Comparison of ENCODE assay signal across 27 cellular contexts in genomic region chr2:119645173-119645846, GRCh38. TPM values are rescaled to one million over a fixed set of nuclear protein-coding genes. Genes with fewer than 3 reads are reported as not detected.
DNase-seq lines count a peak whose midpoint lies in the region; ATAC-seq, FAIRE-seq and TF ChIP-seq lines count a peak whose summit lies in the region.
"Had no signal": no experiment of that assay in that cellular context is flagged by ENCODE, and none has a peak within 500 bp of the region (broad histone marks: within the 10 kb centered on the region; RNA-seq: fewer than 3 reads in every experiment).

No MANE protein-coding gene starts in this region.

- H3K27ac Mint-ChIP-seq in Caco-2 (ENCODE audit: unreplicated experiment): no peak overlapping the region
- H3K27ac Mint-ChIP-seq in activated T-helper 2 cell treated with anti-CD3 and anti-CD28 coated beads, Interferon-gamma antibody, Interleukin-2, Interleukin-4, amounts not matched to agents 10 μg/mL and 5 μg/mL and 100 μg/mL, durations not matched to agents 14 hours and 24 hours and 36 hours: no peak overlapping the region
- H3K27ac Mint-ChIP-seq: activated naive CD4-positive, alpha-beta T cell treated with anti-CD3 and anti-CD28 coated beads for 36 hours; memory B cell; stimulated activated effector memory CD8-positive, alpha-beta T cell treated with anti-CD3 and anti-CD28 coated beads, Interleukin-12 subunit alpha, Interleukin-12 subunit beta, amount 100 ng/mL, for 72 hours; T-helper 1 cell treated with Interleukin-12 subunit alpha and Interleukin-12 subunit beta and Interleukin-4 antibody, amounts not matched to agents 30 μg/mL and 1 μg/mL, for 36 hours had no signal

- ATAC-seq in K562: no peak
- ATAC-seq in GM21529 (IDR thresholded peaks at IDR 0.05; ENCODE audit: unreplicated experiment): no peak
- ATAC-seq: GM12878; Panc1; stimulated activated effector memory CD8-positive, alpha-beta T cell treated with anti-CD3 and anti-CD28 coated beads, Interleukin-12 subunit alpha, Interleukin-12 subunit beta, amount 100 ng/mL, for 72 hours had no signal

- TF ChIP-seq CTCF in K562 (IDR thresholded peaks at IDR 0.05 in 2 of 3, conservative IDR thresholded peaks at IDR 0.05 in 1 of 3; ENCODE audit: insufficient read depth in 2 of 3, low read depth in 1 of 3, low read length in 3 of 3) (no peak), Caco-2 (IDR thresholded peaks at IDR 0.05; ENCODE audit: insufficient read depth in 1 of 2, low read depth in 1 of 2, low read length in 1 of 2, severe bottlenecking in 1 of 2, unreplicated experiment in 1 of 2) (no peak)

- no peak overlapping the region for H3K4me3 Mint-ChIP-seq in Caco-2 (ENCODE audit: unreplicated experiment)
- H3K4me3 Mint-ChIP-seq in activated T-helper 2 cell treated with anti-CD3 and anti-CD28 coated beads, Interferon-gamma antibody, Interleukin-2, Interleukin-4, amounts not matched to agents 10 μg/mL and 5 μg/mL and 100 μg/mL, durations not matched to agents 14 hours and 24 hours and 36 hours (ENCODE audit: low read depth): no peak overlapping the region
- H3K4me3 Mint-ChIP-seq: activated naive CD4-positive, alpha-beta T cell treated with anti-CD3 and anti-CD28 coated beads for 36 hours; memory B cell; stimulated activated effector memory CD8-positive, alpha-beta T cell treated with anti-CD3 and anti-CD28 coated beads, Interleukin-12 subunit alpha, Interleukin-12 subunit beta, amount 100 ng/mL, for 72 hours; T-helper 1 cell treated with Interleukin-12 subunit alpha and Interleukin-12 subunit beta and Interleukin-4 antibody, amounts not matched to agents 30 μg/mL and 1 μg/mL, for 36 hours had no signal

- no peak for TF ChIP-seq EP300 in K562 (IDR thresholded peaks at IDR 0.05; ENCODE audit: low read length)

- peaks cover 13% of the 10 kb centered on the region for H3K27me3 Mint-ChIP-seq in Caco-2 (ENCODE audit: insufficient read depth, unreplicated experiment)
- peaks cover 15% of the 10 kb centered on the region for H3K27me3 Mint-ChIP-seq in activated T-helper 2 cell treated with anti-CD3 and anti-CD28 coated beads, Interferon-gamma antibody, Interleukin-2, Interleukin-4, amounts not matched to agents 10 μg/mL and 5 μg/mL and 100 μg/mL, durations not matched to agents 14 hours and 24 hours and 36 hours (ENCODE audit: low read depth)
- H3K27me3 Mint-ChIP-seq: IgD-negative memory B cell had no signal

- H3K9me3 ChIP-seq in K562 (replicated peaks; ENCODE audit: control insufficient read depth, insufficient read depth, low read depth, low read length) (no peaks in the 10 kb centered on the region), Caco-2 (0 out of 2 replicates have a peak, but pooled peaks cover 3% of the 10 kb centered on the region)
- H3K9me3 ChIP-seq: MG63, SJCRH30, uterus had no signal

- no peak overlapping the region for H3K27ac ChIP-seq in K562 (ENCODE audit: extremely low read depth, low read depth, low read length)
- H3K27ac ChIP-seq: C4-2B, SJCRH30, skin epidermis, uterus had no signal

- H3K9ac ChIP-seq in K562 (ENCODE audit: insufficient read depth in 1 of 2, low read depth in 2 of 2, low read length in 2 of 2): no peak overlapping the region

- no peaks in the 10 kb centered on the region for H3K9me3 Mint-ChIP-seq in Caco-2 (ENCODE audit: unreplicated experiment)
- no peaks in the 10 kb centered on the region for H3K9me3 Mint-ChIP-seq in activated T-helper 2 cell treated with anti-CD3 and anti-CD28 coated beads, Interferon-gamma antibody, Interleukin-2, Interleukin-4, amounts not matched to agents 10 μg/mL and 5 μg/mL and 100 μg/mL, durations not matched to agents 14 hours and 24 hours and 36 hours
- H3K9me3 Mint-ChIP-seq: activated naive CD4-positive, alpha-beta T cell treated with anti-CD3 and anti-CD28 coated beads for 36 hours; memory B cell; stimulated activated effector memory CD8-positive, alpha-beta T cell treated with anti-CD3 and anti-CD28 coated beads, Interleukin-12 subunit alpha, Interleukin-12 subunit beta, amount 100 ng/mL, for 72 hours; T-helper 1 cell treated with Interleukin-12 subunit alpha and Interleukin-12 subunit beta and Interleukin-4 antibody, amounts not matched to agents 30 μg/mL and 1 μg/mL, for 36 hours had no signal

- H3K36me3 ChIP-seq in K562 (ENCODE audit: control insufficient read depth, insufficient read depth, low read length) (no peaks in the 10 kb centered on the region), Caco-2 (ENCODE audit: control insufficient read depth, insufficient read depth, low read length) (no peaks in the 10 kb centered on the region)
- H3K36me3 ChIP-seq: MG63, SJCRH30, uterus had no signal

- no peaks in the 10 kb centered on the region for H3K9me1 ChIP-seq in K562 (ENCODE audit: control insufficient read depth, insufficient read depth, low read length)

- H4K20me1 ChIP-seq in K562 (replicated peaks; ENCODE audit: control insufficient read depth, insufficient read depth, low read length): no peaks in the 10 kb centered on the region

- no peak overlapping the region for H3K4me2 ChIP-seq in K562 (ENCODE audit: insufficient read depth, low read length)

- peaks cover 5% of the 10 kb centered on the region for H3K4me1 Mint-ChIP-seq in Caco-2 (ENCODE audit: low read depth, unreplicated experiment)
- H3K4me1 Mint-ChIP-seq in activated T-helper 2 cell treated with anti-CD3 and anti-CD28 coated beads, Interferon-gamma antibody, Interleukin-2, Interleukin-4, amounts not matched to agents 10 μg/mL and 5 μg/mL and 100 μg/mL, durations not matched to agents 14 hours and 24 hours and 36 hours (ENCODE audit: low read depth): peaks cover 2% of the 10 kb centered on the region
- H3K4me1 Mint-ChIP-seq: stimulated activated effector memory CD8-positive, alpha-beta T cell treated with anti-CD3 and anti-CD28 coated beads, Interleukin-12 subunit alpha, Interleukin-12 subunit beta, amount 100 ng/mL, for 72 hours had no signal

- no peak for TF ChIP-seq RAD21 in K562 (CRISPR knock-in tag; conservative IDR thresholded peaks at IDR 0.05 in 1 of 2, IDR thresholded peaks at IDR 0.05 in 1 of 2)

- POLR2A ChIA-PET in K562 (lab: Yijun Ruan, JAX) (no interaction called here), Caco-2 (lab: Charles Lee) (no interaction called here)

- no peaks in the 10 kb centered on the region for H3K79me2 ChIP-seq in K562 (ENCODE audit: control insufficient read depth, insufficient read depth, low read length)

- no peak for FAIRE-seq in K562 (lab: Jason Lieb, UNC)
- FAIRE-seq: GM12878 had no signal

- DNase-seq in DMS 273 (lab: John Stamatoyannopoulos, UW; ENCODE audit: unreplicated experiment) (peak; percentile 44), LoVo (ENCODE audit: low spot score) (peak; percentile 8), K562 (ENCODE audit: extremely low read depth in 1 of 4, low spot score in 3 of 4) (no peak), glomerular endothelial cell (ENCODE audit: extremely low read depth, low read depth, low spot score) (peak; percentile 83), Caco-2 (no peak), NCI-H1092 (lab: John Stamatoyannopoulos, UW) (no peak)
- no peak for DNase-seq in activated T-helper 2 cell treated with anti-CD3 and anti-CD28 coated beads, Interferon-gamma antibody, Interleukin-2, Interleukin-4, amounts not matched to agents 10 μg/mL and 5 μg/mL and 100 μg/mL, durations not matched to agents 14 hours and 24 hours and 36 hours (ENCODE audit: low spot score)
- DNase-seq: activated CD4-positive, alpha-beta T cell treated with anti-CD3 and anti-CD28 coated beads for 4 hours; activated naive CD4-positive, alpha-beta T cell treated with anti-CD3 and anti-CD28 coated beads for 36 hours; activated T-cell treated with anti-CD3 and anti-CD28 coated beads, Interleukin-2, amount 50 U/mL, for 48 hours; anterior cingulate cortex; effector CD8-positive, alpha-beta T cell; MG63; NCI-H1694; NCI-H446 treated with DMSO at 0.1 percent for 48 hours; stimulated activated CD4-positive, alpha-beta T cell treated with anti-CD3 and anti-CD28 coated beads, Interleukin-1b, Interleukin-23, amount 100 ng/mL, for 48 hours; uterus had no signal

- no peaks in the 10 kb centered on the region for H3K36me3 Mint-ChIP-seq in Caco-2 (ENCODE audit: insufficient read depth, unreplicated experiment)
- no peaks in the 10 kb centered on the region for H3K36me3 Mint-ChIP-seq in activated T-helper 2 cell treated with anti-CD3 and anti-CD28 coated beads, Interferon-gamma antibody, Interleukin-2, Interleukin-4, amounts not matched to agents 10 μg/mL and 5 μg/mL and 100 μg/mL, durations not matched to agents 14 hours and 24 hours and 36 hours (ENCODE audit: low read depth)
- H3K36me3 Mint-ChIP-seq: IgD-negative memory B cell; stimulated activated effector memory CD8-positive, alpha-beta T cell treated with anti-CD3 and anti-CD28 coated beads, Interleukin-12 subunit alpha, Interleukin-12 subunit beta, amount 100 ng/mL, for 72 hours had no signal

- H3K27me3 ChIP-seq in K562 (ENCODE audit: control insufficient read depth in 2 of 2, insufficient read depth in 2 of 2, low read length in 2 of 2) (peaks cover 8 to 31% of the 10 kb centered on the region in 2 experiments), Caco-2 (replicated peaks; ENCODE audit: control insufficient read depth, insufficient read depth, low read length) (peaks cover 1% of the 10 kb centered on the region; the same call in 1 of the 2 replicates)
- H3K27me3 ChIP-seq: MG63, SJCRH30, uterus had no signal

- CTCF ChIA-PET in K562 (lab: Yijun Ruan, JAX; ENCODE audit: low intra/inter-chr PET ratio): no interaction called here
- CTCF ChIA-PET in Caco-2 (lab: Charles Lee): no interaction called here

- 3% methylated on average over 3 of the region's 3 CpGs for WGBS in K562 (ENCODE audit: insufficient coverage, low coverage, missing lambda C conversion rate)

- H3K4me1 ChIP-seq in K562 (replicated peaks in 1 of 2; ENCODE audit: control insufficient read depth in 2 of 2, insufficient read depth in 2 of 2, low read length in 2 of 2) (no peaks in the 10 kb centered on the region), Caco-2 (no peaks in the 10 kb centered on the region)
- H3K4me1 ChIP-seq: SJCRH30, uterus had no signal

- no peak overlapping the region for H3K4me3 ChIP-seq in K562
- no peak overlapping the region for H3K4me3 ChIP-seq in Caco-2 (ENCODE audit: low read depth, low read length)
- H3K4me3 ChIP-seq: GM12878, MG63, SJCRH30, skin epidermis, uterus had no signal

- no peak overlapping the region for H2AFZ ChIP-seq in K562 (ENCODE audit: low read depth, low read length)

- in situ Hi-C loops in K562 (cut with MboI): no loop called here

- intact Hi-C loops in K562 (cut with micrococcal nuclease) (no loop called here), Caco-2 (cut with micrococcal nuclease; ENCODE audit: unreplicated experiment) (no loop called here)
- intact Hi-C loops in activated T-helper 2 cell treated with anti-CD3 and anti-CD28 coated beads, Interferon-gamma antibody, Interleukin-2, Interleukin-4, amounts not matched to agents 10 μg/mL and 5 μg/mL and 100 μg/mL, durations not matched to agents 14 hours and 24 hours and 36 hours (cut with micrococcal nuclease): no loop called here

- no TSS peak for BruUV-seq in K562 (replicated peaks; lab: Mats Ljungman, UMichigan)
- BruUV-seq in Caco-2 (replicated peaks; lab: Mats Ljungman, UMichigan): no TSS peak

- TF ChIP-seq POLR2A in K562 (conservative IDR thresholded peaks at IDR 0.05): no peak

RNA-seq across cellular contexts. Expression of gene TMEM177, which starts 33.7 kb away (rescaled TPM):
- total RNA-seq in K562 (2011; cell fraction: chromatin; rRNA removed; ENCODE audit: low replicate concordance): 17.3 and 28.8 TPM in 2 replicates
- total RNA-seq in K562 (2011; cell fraction: nucleolus; rRNA removed): 25.7 and 32.4 TPM in 2 replicates
- 25.3 and 32.2 TPM in 2 replicates for total RNA-seq in K562 (2011; cell fraction: nucleoplasm; rRNA removed)
- total RNA-seq in K562 (2014; rRNA removed) (31.3 and 42.7 TPM in 2 replicates), K562 (2014; rRNA removed; fragmentation: Illumina TruSeq; extraction: Trizol) (12.9 and 19.4 TPM in 2 replicates), K562 (2015; rRNA removed; fragmentation: Illumina TruSeq; extraction: Trizol) (26.5 and 29.7 TPM in 2 replicates), K562 (2021) (30.8 and 31.6 TPM in 2 replicates), glomerular endothelial cell (12.3 and 15.9 TPM in 2 replicates), Caco-2 (2022) (35.7 and 36.7 TPM in 2 replicates)
- polyA plus RNA-seq in K562 (2011; rRNA removed) (19.1 and 22.2 TPM in 2 replicates), K562 (2014; fragmentation: Illumina TruSeq; extraction: Trizol) (30.2 and 31.8 TPM in 2 replicates), K562 (2014; fragmentation: Nextera tagmentation; extraction: Ambion mirVana) (10 to 100 TPM in 1 of 2 experiments, 1 to 10 TPM in 1; 9.1 to 18.7 TPM), K562 (2014; rRNA removed) (39.9 and 40.5 TPM in 2 replicates)
- polyA plus RNA-seq in K562 (2011; cell fraction: cytosol; rRNA removed): 29.8 and 77.4 TPM in 2 replicates
- 18.2 and 29.2 TPM in 2 replicates for polyA plus RNA-seq in K562 (2011; cell fraction: nucleus; rRNA removed)
- polyA plus RNA-seq in K562 (2012): 17.6 and 24.9 TPM in 2 replicates
- 10.4 and 14.1 TPM in 2 replicates for polyA minus RNA-seq in K562 (2011; rRNA and poly(A)+ RNA removed)
- polyA minus RNA-seq in K562 (2011; cell fraction: cytosol; rRNA and poly(A)+ RNA removed): 10.2 and 10.3 TPM in 2 replicates
- 28.4 and 28.7 TPM in 2 replicates for polyA minus RNA-seq in K562 (2011; cell fraction: nucleus; rRNA and poly(A)+ RNA removed)
- total RNA-seq in activated T-helper 2 cell treated with anti-CD3 and anti-CD28 coated beads, Interferon-gamma antibody, Interleukin-2, Interleukin-4, amounts not matched to agents 10 μg/mL and 5 μg/mL and 100 μg/mL, durations not matched to agents 14 hours and 24 hours and 36 hours: 16.9 and 17.0 TPM in 2 replicates

Comparison
In these comparisons a context has a peak if more than half of its experiments do, and no peak if none do; other contexts are left out.
1. DNase-seq: peak in DMS 273 (single experiment), LoVo (single experiment) and glomerular endothelial cell (single experiment); none in K562 (0 of 4), Caco-2 (0 of 2), NCI-H1092 (single experiment) and activated T-helper 2 cell treated with anti-CD3 and anti-CD28 coated beads, Interferon-gamma antibody, Interleukin-2, Interleukin-4, amounts not matched to agents 10 μg/mL and 5 μg/mL and 100 μg/mL, durations not matched to agents 14 hours and 24 hours and 36 hours (single experiment).